In the genomic region with DNA sequence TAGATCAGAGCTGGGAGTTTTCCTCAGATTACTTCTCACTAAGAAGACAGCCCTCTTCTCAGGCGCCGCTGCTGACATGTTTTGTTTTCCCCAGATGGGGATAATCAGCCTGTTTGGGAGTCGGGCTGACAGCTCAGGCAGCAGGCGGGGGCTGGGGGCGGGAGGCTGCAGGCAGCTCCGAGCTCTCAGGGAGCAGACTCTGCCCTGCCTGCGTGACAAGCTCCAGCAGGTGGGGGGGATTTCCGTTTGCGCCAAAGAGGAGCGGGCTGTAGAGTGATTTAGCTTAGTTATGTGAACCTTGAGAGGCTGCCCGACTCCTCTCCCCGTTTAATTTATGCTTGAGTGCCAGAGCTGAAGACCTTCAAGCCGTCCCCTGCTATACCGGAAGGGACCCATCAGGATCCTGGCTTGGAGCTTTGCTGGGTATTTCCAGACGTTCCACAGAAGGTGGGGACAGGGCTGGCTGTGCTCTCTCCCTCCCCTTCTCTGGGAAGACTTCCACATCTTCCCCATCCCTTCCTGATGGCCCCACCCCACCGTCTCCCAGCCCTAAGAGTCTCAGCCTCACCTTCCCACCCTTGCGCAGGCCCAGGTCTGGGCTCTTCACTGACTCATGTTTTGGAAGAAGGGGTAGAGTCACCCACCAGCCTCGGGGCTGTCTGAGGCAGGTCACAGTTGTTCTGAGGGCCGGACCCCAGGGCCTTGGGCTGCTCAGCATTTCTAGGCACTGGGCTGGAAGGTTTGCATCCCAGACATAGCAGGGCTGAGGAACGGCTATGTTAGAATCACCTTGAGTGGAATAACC, we compare ENCODE assay signal across 11 cellular contexts. TPM values are rescaled to one million over a fixed set of nuclear protein-coding genes. Genes with fewer than 3 reads are reported as not detected.
DNase-seq lines count a peak whose midpoint lies in the region; ATAC-seq and TF ChIP-seq lines count a peak whose summit lies in the region.
"Had no signal": no experiment of that assay in that cellular context is flagged by ENCODE, and none has a peak within 500 bp of the region (broad histone marks: within the 10 kb centered on the region; RNA-seq: fewer than 3 reads in every experiment).

No MANE protein-coding gene starts in this region.

- TF ChIP-seq CTCF in endothelial cell (IDR thresholded peaks at IDR 0.05; ENCODE audit: unreplicated experiment) (no peak), neural crest cell (conservative IDR thresholded peaks at IDR 0.05) (no peak), ascending aorta (IDR thresholded peaks at IDR 0.05) (no peak)

- peak; percentile 40 for DNase-seq in GM03348 (ENCODE audit: low spot score)
- peak; percentile 79 for DNase-seq in NCI-H1694 (lab: John Stamatoyannopoulos, UW)
- peak; percentile 12 for DNase-seq in endothelial cell (ENCODE audit: low spot score)
- DNase-seq in neural crest cell (ENCODE audit: low read depth, low spot score): peak; percentile 10
- DNase-seq in effector memory CD8-positive, alpha-beta T cell: no peak
- no peak for DNase-seq in hepatic stellate cell (ENCODE audit: low spot score)
- DNase-seq in ascending aorta (ENCODE audit: low spot score in 2 of 2): no peak
- DNase-seq: central memory CD4-positive, alpha-beta T cell; NCI-H226 had no signal

- no peak overlapping the region for H3K27ac ChIP-seq in ascending aorta

- H3K27me3 Mint-ChIP-seq in endothelial cell (ENCODE audit: unreplicated experiment) (peaks cover 3% of the 10 kb centered on the region), neural crest cell (ENCODE audit: low read depth) (no peaks in the 10 kb centered on the region)
- peaks cover 0 to 37% of the 10 kb centered on the region in 2 donors for H3K27me3 Mint-ChIP-seq in effector memory CD8-positive, alpha-beta T cell

- H3K4me1 Mint-ChIP-seq in endothelial cell (ENCODE audit: unreplicated experiment) (no peaks in the 10 kb centered on the region), neural crest cell (peaks cover 16% of the 10 kb centered on the region)
- peaks cover 16 to 18% of the 10 kb centered on the region in 2 donors for H3K4me1 Mint-ChIP-seq in effector memory CD8-positive, alpha-beta T cell (ENCODE audit: low read depth in 2 of 2)

- H3K27ac Mint-ChIP-seq in endothelial cell (ENCODE audit: unreplicated experiment): no peak overlapping the region
- H3K27ac Mint-ChIP-seq in neural crest cell (ENCODE audit: unreplicated experiment): no peak overlapping the region
- no peak overlapping the region for H3K27ac Mint-ChIP-seq in effector memory CD8-positive, alpha-beta T cell

- H3K9me3 ChIP-seq in ascending aorta: no peaks in the 10 kb centered on the region

- H3K4me3 Mint-ChIP-seq in endothelial cell (ENCODE audit: unreplicated experiment) (no peak overlapping the region), neural crest cell (no peak overlapping the region)
- no peak overlapping the region for H3K4me3 Mint-ChIP-seq in effector memory CD8-positive, alpha-beta T cell

- H3K36me3 ChIP-seq in ascending aorta: no peaks in the 10 kb centered on the region

- no peaks in the 10 kb centered on the region for H3K27me3 ChIP-seq in ascending aorta

- intact Hi-C loops in ascending aorta (cut with DNase I): no loop called here

- no peak overlapping the region for H3K4me3 ChIP-seq in ascending aorta

- H3K4me1 ChIP-seq in ascending aorta: no peaks in the 10 kb centered on the region

- H3K36me3 Mint-ChIP-seq in endothelial cell (ENCODE audit: low read depth, unreplicated experiment) (peaks cover 3% of the 10 kb centered on the region), neural crest cell (ENCODE audit: low read depth) (no peaks in the 10 kb centered on the region)
- H3K36me3 Mint-ChIP-seq in effector memory CD8-positive, alpha-beta T cell (ENCODE audit: insufficient read depth): no peaks in the 10 kb centered on the region

- ATAC-seq in effector memory CD8-positive, alpha-beta T cell (replicated peaks): no peak
- no peak for ATAC-seq in GM21515 (IDR thresholded peaks at IDR 0.05; ENCODE audit: unreplicated experiment)
- ATAC-seq: activated CD4-positive, CD25-positive, alpha-beta regulatory T cell treated with anti-CD3 and anti-CD28 coated beads, Interleukin-2, amount 50 U/mL, for 24 hours had no signal

- H3K9me3 Mint-ChIP-seq in endothelial cell (ENCODE audit: unreplicated experiment): no peaks in the 10 kb centered on the region
- no peaks in the 10 kb centered on the region for H3K9me3 Mint-ChIP-seq in neural crest cell
- H3K9me3 Mint-ChIP-seq in effector memory CD8-positive, alpha-beta T cell: no peaks in the 10 kb centered on the region

RNA-seq across cellular contexts. Expression of a gene that starts 24.7 kb away (rescaled TPM):
- 39.3 TPM for total RNA-seq in endothelial cell (ENCODE audit: unreplicated experiment)
- total RNA-seq in neural crest cell: 8.8 and 9.0 TPM in 2 replicates
- total RNA-seq in ascending aorta: 7.8 TPM

Comparison
In these comparisons a context has a peak if more than half of its experiments do, and no peak if none do; other contexts are left out.
1. DNase-seq: peak in GM03348 (single experiment), NCI-H1694 (single experiment), endothelial cell (single experiment) and neural crest cell (single experiment); none in effector memory CD8-positive, alpha-beta T cell (0 of 3), hepatic stellate cell (single experiment) and ascending aorta (0 of 2).